19 cellular contexts compared by ENCODE assay signal in genomic region chr3:182637350-182638197, GRCh38.
DNase-seq lines count a peak whose midpoint lies in the region; ATAC-seq and TF ChIP-seq lines count a peak whose summit lies in the region.
"Had no signal": no experiment of that assay in that cellular context is flagged by ENCODE, and none has a peak within 500 bp of the region (broad histone marks: within the 10 kb centered on the region; RNA-seq: fewer than 3 reads in every experiment).

No MANE protein-coding gene starts in this region.

- H2BK15ac ChIP-seq in IMR-90 (ENCODE audit: low read depth, low read length) = no peak overlapping the region

- H3K9ac ChIP-seq in IMR-90 (ENCODE audit: low read depth, low read length) (no peak overlapping the region), colonic mucosa (ENCODE audit: low read depth in 2 of 2, low read length in 2 of 2) (no peak overlapping the region)
- H3K9ac ChIP-seq: BLaER1 had no signal

- H3K27me3 ChIP-seq in IMR-90 (ENCODE audit: control insufficient read depth, insufficient read depth, low read length) = no peaks in the 10 kb centered on the region
- no peaks in the 10 kb centered on the region for H3K27me3 ChIP-seq in colonic mucosa
- H3K27me3 ChIP-seq in gastrocnemius medialis = no peaks in the 10 kb centered on the region
- H3K27me3 ChIP-seq: BLaER1 had no signal

- POLR2A ChIA-PET in IMR-90 (lab: Charles Lee; ENCODE audit: unreplicated experiment) = no interaction called here

- no peaks in the 10 kb centered on the region for H3K36me3 Mint-ChIP-seq in stimulated activated effector memory CD8-positive, alpha-beta T cell treated with anti-CD3 and anti-CD28 coated beads, Interleukin-12 subunit alpha, Interleukin-12 subunit beta, amount 100 ng/mL, for 72 hours
- H3K36me3 Mint-ChIP-seq: CD8-positive, alpha-beta T cell had no signal

- H3K9me3 ChIP-seq in IMR-90 (ENCODE audit: control insufficient read depth, insufficient read depth, low read length) (peaks cover 7% of the 10 kb centered on the region), colonic mucosa (no peaks in the 10 kb centered on the region), gastrocnemius medialis (no peaks in the 10 kb centered on the region)

- in situ Hi-C loops in IMR-90 (cut with MboI; ENCODE audit: low sequenced_read_pairs) = no loop called here
- in situ Hi-C loops in gastrocnemius medialis (cut with MboI; ENCODE audit: low sequenced_read_pairs in 4 of 4) = no loop called here

- no peak for TF ChIP-seq POLR2A in IMR-90 (IDR thresholded peaks at IDR 0.05; ENCODE audit: low read depth, low read length)
- no peak for TF ChIP-seq POLR2A in gastrocnemius medialis (IDR thresholded peaks at IDR 0.05)

- H3K14ac ChIP-seq in IMR-90 (replicated peaks; ENCODE audit: low read depth, low read length) = no peak overlapping the region

- no peak for TF ChIP-seq CTCF in IMR-90 (conservative IDR thresholded peaks at IDR 0.05; ENCODE audit: low read depth, low read length)
- no peak for TF ChIP-seq CTCF in colonic mucosa (IDR thresholded peaks at IDR 0.05)
- no peak for TF ChIP-seq CTCF in gastrocnemius medialis (IDR thresholded peaks at IDR 0.05 in 4 of 5, conservative IDR thresholded peaks at IDR 0.05 in 1 of 5)

- no peak overlapping the region for H4K8ac ChIP-seq in IMR-90 (ENCODE audit: low read depth in 2 of 2, low read length in 2 of 2)

- H3K36me3 ChIP-seq in IMR-90 (ENCODE audit: control insufficient read depth, insufficient read depth, low read length) (no peaks in the 10 kb centered on the region), colonic mucosa (no peaks in the 10 kb centered on the region), gastrocnemius medialis (no peaks in the 10 kb centered on the region)
- H3K36me3 ChIP-seq: BLaER1 had no signal

- no peak overlapping the region for H4K91ac ChIP-seq in IMR-90 (ENCODE audit: insufficient read depth, low read depth, low read length)

- intact Hi-C loops in IMR-90 (cut with micrococcal nuclease) = no loop called here
- intact Hi-C loops in colonic mucosa (cut with DNase I) = no loop called here
- intact Hi-C loops in gastrocnemius medialis (cut with DNase I; ENCODE audit: low total_unique reads) = no loop called here

- H3K9me3 Mint-ChIP-seq in stimulated activated effector memory CD8-positive, alpha-beta T cell treated with anti-CD3 and anti-CD28 coated beads, Interleukin-12 subunit alpha, Interleukin-12 subunit beta, amount 100 ng/mL, for 72 hours = no peaks in the 10 kb centered on the region
- H3K9me3 Mint-ChIP-seq: CD8-positive, alpha-beta T cell had no signal

- no peak overlapping the region for H2AFZ ChIP-seq in IMR-90 (replicated peaks; ENCODE audit: low read length, poor library complexity)

- no peak overlapping the region for H2BK5ac ChIP-seq in IMR-90 (ENCODE audit: low read depth, low read length, poor library complexity, severe bottlenecking)

- dilution Hi-C loops in IMR-90 (cut with HindIII; ENCODE audit: low sequenced_read_pairs, unreplicated experiment) = no loop called here

- no peaks in the 10 kb centered on the region for H3K9me1 ChIP-seq in IMR-90 (ENCODE audit: insufficient read depth, low read length)

- no peaks in the 10 kb centered on the region for H3K4me1 Mint-ChIP-seq in stimulated activated effector memory CD8-positive, alpha-beta T cell treated with anti-CD3 and anti-CD28 coated beads, Interleukin-12 subunit alpha, Interleukin-12 subunit beta, amount 100 ng/mL, for 72 hours

- BruUV-seq in IMR-90 (replicated peaks; lab: Mats Ljungman, UMichigan) = no TSS peak

- 17% methylated on average over 1 of the region's 2 CpGs; no CpG with 5 or more reads in 1 of the 2 experiments for WGBS in IMR-90 (ENCODE audit: extremely low coverage in 2 of 2, insufficient read length in 1 of 2), 2 experiments

- H3K4me1 ChIP-seq in IMR-90 (ENCODE audit: control insufficient read depth, insufficient read depth, low read length) = no peaks in the 10 kb centered on the region
- no peaks in the 10 kb centered on the region for H3K4me1 ChIP-seq in colonic mucosa
- no peaks in the 10 kb centered on the region for H3K4me1 ChIP-seq in gastrocnemius medialis
- H3K4me1 ChIP-seq: BLaER1 had no signal

- H3K4me3 Mint-ChIP-seq in stimulated activated effector memory CD8-positive, alpha-beta T cell treated with anti-CD3 and anti-CD28 coated beads, Interleukin-12 subunit alpha, Interleukin-12 subunit beta, amount 100 ng/mL, for 72 hours = no peak overlapping the region
- H3K4me3 Mint-ChIP-seq: CD8-positive, alpha-beta T cell had no signal

- CTCF ChIA-PET in IMR-90 (lab: Yijun Ruan, JAX) = no interaction called here

- no peak overlapping the region for H3K56ac ChIP-seq in IMR-90 (ENCODE audit: extremely low read depth, insufficient read depth, low read length)

- H3K27ac ChIP-seq in IMR-90 (ENCODE audit: insufficient read depth, low read length) (no peak overlapping the region), colonic mucosa (peak overlapping the region; percentile 8), gastrocnemius medialis (no peak overlapping the region)
- H3K27ac ChIP-seq: BLaER1 had no signal

- H3K23ac ChIP-seq in IMR-90 (ENCODE audit: low read depth, low read length) = no peak overlapping the region

- no peak overlapping the region for H4K5ac ChIP-seq in IMR-90 (ENCODE audit: low read depth, low read length)

- no peak overlapping the region for H3K4ac ChIP-seq in IMR-90 (ENCODE audit: low read depth, low read length)

- no peak overlapping the region for H2BK20ac ChIP-seq in IMR-90 (ENCODE audit: low read depth, low read length)

- H2AK9ac ChIP-seq in IMR-90 (replicated peaks; ENCODE audit: low read depth, low read length, poor library complexity) = no peak overlapping the region

- no peak overlapping the region for H3K18ac ChIP-seq in IMR-90 (ENCODE audit: low read depth, low read length)

- H2BK120ac ChIP-seq in IMR-90 (ENCODE audit: low read depth, low read length) = no peak overlapping the region

- no peak for DNase-seq in IMR-90
- peak; percentile 83 for DNase-seq in colonic mucosa
- peak; percentile 10 for DNase-seq in left kidney (ENCODE audit: low read depth, low spot score)
- DNase-seq in stimulated activated effector memory CD8-positive, alpha-beta T cell treated with anti-CD3 and anti-CD28 coated beads, Interleukin-12 subunit alpha, Interleukin-12 subunit beta, amount 100 ng/mL, for 72 hours (ENCODE audit: low spot score in 2 of 2) = no peak
- no peak for DNase-seq in gastrocnemius medialis
- DNase-seq: Calu3; CD8-positive, alpha-beta T cell; DMS53; EL; NCI-H1092; NCI-H146; NCI-H2029 treated with DMSO at 0.1 percent for 48 hours; NCI-H2171; NCI-H446; SHP77 treated with DMSO at 0.1 percent for 48 hours had no signal

- no peak overlapping the region for H3K4me2 ChIP-seq in IMR-90 (ENCODE audit: low read depth, low read length)
- H3K4me2 ChIP-seq: BLaER1 had no signal

- no peak overlapping the region for H3K4me3 ChIP-seq in IMR-90 (ENCODE audit: insufficient read depth, low read depth, low read length)
- H3K4me3 ChIP-seq in colonic mucosa = no peak overlapping the region
- no peak overlapping the region for H3K4me3 ChIP-seq in gastrocnemius medialis
- H3K4me3 ChIP-seq: BLaER1 had no signal

- H3K27ac Mint-ChIP-seq in stimulated activated effector memory CD8-positive, alpha-beta T cell treated with anti-CD3 and anti-CD28 coated beads, Interleukin-12 subunit alpha, Interleukin-12 subunit beta, amount 100 ng/mL, for 72 hours = no peak overlapping the region
- H3K27ac Mint-ChIP-seq: CD8-positive, alpha-beta T cell had no signal

- no peaks in the 10 kb centered on the region for H4K20me1 ChIP-seq in IMR-90 (ENCODE audit: insufficient read depth, low read length)
- H4K20me1 ChIP-seq: BLaER1 had no signal

- no peak for TF ChIP-seq RAD21 in IMR-90 (IDR thresholded peaks at IDR 0.05; ENCODE audit: low read length)

- H2AK5ac ChIP-seq in IMR-90 (ENCODE audit: low read depth, low read length) = no peak overlapping the region

- ATAC-seq in IMR-90 (ENCODE audit: low read depth) (no peak), HG02759 (IDR thresholded peaks at IDR 0.05; ENCODE audit: unreplicated experiment) (no peak), gastrocnemius medialis (no peak), GM19023 (IDR thresholded peaks at IDR 0.05; ENCODE audit: unreplicated experiment) (no peak)
- peak; percentile 37 for ATAC-seq in stimulated activated effector memory CD8-positive, alpha-beta T cell treated with anti-CD3 and anti-CD28 coated beads, Interleukin-12 subunit alpha, Interleukin-12 subunit beta, amount 100 ng/mL, for 72 hours
- ATAC-seq: CD8-positive, alpha-beta T cell; SK-N-SH treated with all-trans-retinoic acid at 6 μM for 48 hours had no signal

- no peaks in the 10 kb centered on the region for H3K79me1 ChIP-seq in IMR-90 (ENCODE audit: low read depth in 1 of 2, low read length in 2 of 2)

TF ChIP-seq in IMR-90, 13 proteins besides CTCF, POLR2A, EP300 and RAD21:
- TF ChIP-seq MAFK (IDR thresholded peaks at IDR 0.05; ENCODE audit: low read depth, low read length) (peak; percentile 70), SMC3 (IDR thresholded peaks at IDR 0.05; ENCODE audit: low read depth, low read length) (no peak)

Comparison
In these comparisons a context has a peak if more than half of its experiments do, and no peak if none do; other contexts are left out.
1. DNase-seq: peak in colonic mucosa (single experiment) and left kidney (single experiment); none in IMR-90 (single experiment), stimulated activated effector memory CD8-positive, alpha-beta T cell treated with anti-CD3 and anti-CD28 coated beads, Interleukin-12 subunit alpha, Interleukin-12 subunit beta, amount 100 ng/mL, for 72 hours (0 of 2) and gastrocnemius medialis (0 of 2).